ENCODE assay signal across 8 cellular contexts in the genomic region with DNA sequence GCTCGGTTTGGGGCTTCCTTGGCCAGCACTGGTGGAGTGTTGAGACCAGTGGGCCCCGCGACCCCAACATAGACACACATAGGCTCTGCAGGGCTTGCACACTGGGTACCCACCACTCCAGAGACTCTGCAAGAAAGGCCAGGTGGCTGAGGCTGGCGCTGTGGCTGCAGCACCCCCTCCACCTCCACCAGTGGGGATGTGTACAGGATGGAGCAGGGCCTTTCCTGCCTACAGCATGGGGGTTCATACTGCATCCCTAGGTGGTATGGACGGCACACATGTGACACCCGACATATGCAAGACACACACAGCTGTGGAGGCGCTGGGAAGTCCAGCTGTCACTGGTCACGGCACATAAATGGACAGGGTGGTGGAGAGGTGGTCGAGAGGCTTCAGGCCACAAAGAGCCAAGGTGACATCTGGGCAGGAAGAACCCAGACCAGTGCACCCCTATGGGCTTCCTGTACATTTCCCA. TPM values are rescaled to one million over a fixed set of nuclear protein-coding genes. Genes with fewer than 3 reads are reported as not detected.
DNase-seq lines count a peak whose midpoint lies in the region; ATAC-seq and TF ChIP-seq lines count a peak whose summit lies in the region.

No MANE protein-coding gene starts in this region.

- H3K36me3 Mint-ChIP-seq in CD4-positive, CD25-positive, alpha-beta regulatory T cell, result peaks cover 4% of the 10 kb centered on the region

- no peak overlapping the region for H3K27ac ChIP-seq in CD4-positive, CD25-positive, alpha-beta regulatory T cell (ENCODE audit: insufficient read depth, low read length, poor library complexity, severe bottlenecking)
- H3K27ac ChIP-seq in RWPE1 (peak overlapping the region; percentile 98), osteoblast (ENCODE audit: low read depth, low read length) (no peak overlapping the region)

- ATAC-seq in CD4-positive, CD25-positive, alpha-beta regulatory T cell (ENCODE audit: low read depth in 2 of 2), result no peak
- ATAC-seq in GM19467 (IDR thresholded peaks at IDR 0.05; ENCODE audit: unreplicated experiment) (no peak), GM18870 (IDR thresholded peaks at IDR 0.05; ENCODE audit: unreplicated experiment) (no peak)

- H3K9me3 Mint-ChIP-seq in CD4-positive, CD25-positive, alpha-beta regulatory T cell, result no peaks in the 10 kb centered on the region

- peaks cover 4% of the 10 kb centered on the region for H3K36me3 ChIP-seq in CD4-positive, CD25-positive, alpha-beta regulatory T cell (ENCODE audit: control insufficient read depth, insufficient read depth, low read length)
- H3K36me3 ChIP-seq in osteoblast (ENCODE audit: insufficient read depth, low read length), result no peaks in the 10 kb centered on the region

- no peaks in the 10 kb centered on the region for H3K27me3 ChIP-seq in CD4-positive, CD25-positive, alpha-beta regulatory T cell (ENCODE audit: control insufficient read depth, insufficient read depth, low read length)
- H3K27me3 ChIP-seq in osteoblast (ENCODE audit: insufficient read depth, low read length), result no peaks in the 10 kb centered on the region

- DNase-seq in CD4-positive, CD25-positive, alpha-beta regulatory T cell, result peak in 1 of 3 donors; percentile 29
- DNase-seq in RWPE1 (ENCODE audit: low spot score) (no peak), epithelial cell of proximal tubule (ENCODE audit: low read depth) (no peak), osteoblast (ENCODE audit: insufficient read length, low spot score, missing footprints) (peak; percentile 72), NCI-H2171 (lab: John Stamatoyannopoulos, UW) (no peak), KBM-7 (no peak)

- H3K4me1 Mint-ChIP-seq in CD4-positive, CD25-positive, alpha-beta regulatory T cell, result peaks cover 0 to 59% (median 29%) of the 10 kb centered on the region in 4 donors

- H3K4me2 ChIP-seq in osteoblast (ENCODE audit: insufficient read depth, low read length), result peak overlapping the region; percentile 81

- CTCF ChIA-PET in RWPE1 (lab: Yijun Ruan, JAX), result interaction anchor here (0.6 to 1.1 kb wide), 3 partner anchors 10 to 426 kb away, joined by 4 to 7 read pairs (median 5); a partner anchor contains a TSS

- peak overlapping the region; percentile 38 to 83 (median 79) for H3K27ac Mint-ChIP-seq in CD4-positive, CD25-positive, alpha-beta regulatory T cell

- H3K4me3 Mint-ChIP-seq in CD4-positive, CD25-positive, alpha-beta regulatory T cell, result peak overlapping the region; percentile 86 to 97 (median 89)

- no peaks in the 10 kb centered on the region for H3K9me3 ChIP-seq in CD4-positive, CD25-positive, alpha-beta regulatory T cell (ENCODE audit: control insufficient read depth in 2 of 2, low read length in 2 of 2)
- H3K9me3 ChIP-seq in osteoblast (ENCODE audit: low read depth, low read length), result no peaks in the 10 kb centered on the region

- H3K27me3 Mint-ChIP-seq in CD4-positive, CD25-positive, alpha-beta regulatory T cell, result peaks cover 9% of the 10 kb centered on the region

- H2AFZ ChIP-seq in osteoblast (ENCODE audit: low read length), result no peak overlapping the region

- H3K4me3 ChIP-seq in CD4-positive, CD25-positive, alpha-beta regulatory T cell (ENCODE audit: low read depth, low read length), result peak overlapping the region; percentile 77
- H3K4me3 ChIP-seq in epithelial cell of proximal tubule (ENCODE audit: low read depth, low read length) (peak overlapping the region; percentile 70), osteoblast (ENCODE audit: insufficient read depth, low read length) (peak overlapping the region; percentile 75)

- peaks cover 13% of the 10 kb centered on the region for H3K79me2 ChIP-seq in osteoblast (ENCODE audit: insufficient read depth, low read length)

- POLR2A ChIA-PET in RWPE1 (lab: Yijun Ruan, JAX; ENCODE audit: low non-redundant PET), result no interaction called here

- in situ Hi-C loops in KBM-7 (cut with MboI; ENCODE audit: low pct_unique_long_range_greater_than_20kb, low sequenced_read_pairs), result no loop called here

- TF ChIP-seq CTCF in RWPE1 (conservative IDR thresholded peaks at IDR 0.05; ENCODE audit: low read depth) (no peak), epithelial cell of proximal tubule (conservative IDR thresholded peaks at IDR 0.05; ENCODE audit: low read depth, low read length) (no peak), osteoblast (IDR thresholded peaks at IDR 0.05; ENCODE audit: extremely low read depth, low read depth, low read length) (no peak)

- H4K20me1 ChIP-seq in osteoblast (ENCODE audit: insufficient read depth, low read length), result no peaks in the 10 kb centered on the region

- peaks cover 70% of the 10 kb centered on the region for H3K4me1 ChIP-seq in CD4-positive, CD25-positive, alpha-beta regulatory T cell (ENCODE audit: control insufficient read depth, insufficient read depth, low read length, poor library complexity, severe bottlenecking)
- H3K4me1 ChIP-seq in osteoblast (ENCODE audit: insufficient read depth, low read length), result peaks cover 25% of the 10 kb centered on the region

RNA-seq across cellular contexts. Expression of a gene that starts 1.3 kb away (rescaled TPM):
- total RNA-seq in CD4-positive, CD25-positive, alpha-beta regulatory T cell, result 167 TPM
- 10 to 100 TPM; 28.5 to 83.7 (median 52.5) TPM for polyA plus RNA-seq in CD4-positive, CD25-positive, alpha-beta regulatory T cell
- total RNA-seq in epithelial cell of proximal tubule (31.2 and 53.4 TPM in 2 replicates), osteoblast (13.0 and 14.7 TPM in 2 replicates)

RNA-seq across cellular contexts. Expression of a gene that starts 9.4 kb away (rescaled TPM):
- 8.3 TPM for total RNA-seq in CD4-positive, CD25-positive, alpha-beta regulatory T cell
- polyA plus RNA-seq in CD4-positive, CD25-positive, alpha-beta regulatory T cell, result 10 to 100 TPM; 14.9 to 27.2 (median 18.1) TPM
- total RNA-seq in epithelial cell of proximal tubule, result 2.0 and 6.3 TPM in 2 replicates
- total RNA-seq in osteoblast, result 3.2 and 4.7 TPM in 2 replicates

RNA-seq across cellular contexts. Expression of a gene that starts 11.8 kb away (rescaled TPM):
- 37.2 TPM for total RNA-seq in CD4-positive, CD25-positive, alpha-beta regulatory T cell
- 10 to 100 TPM in 1 of 4 donors, 1 to 10 TPM in 3; 3.8 to 11.8 (median 7.6) TPM for polyA plus RNA-seq in CD4-positive, CD25-positive, alpha-beta regulatory T cell
- total RNA-seq in epithelial cell of proximal tubule, result 4.0 and 9.1 TPM in 2 replicates
- total RNA-seq in osteoblast, result 11.2 and 11.5 TPM in 2 replicates

RNA-seq across cellular contexts. Expression of a gene that starts 17.0 kb away (rescaled TPM):
- total RNA-seq in CD4-positive, CD25-positive, alpha-beta regulatory T cell, result 64.6 TPM
- 10 to 100 TPM in 1 of 4 donors, 1 to 10 TPM in 3; 6.8 to 12.2 (median 7.8) TPM for polyA plus RNA-seq in CD4-positive, CD25-positive, alpha-beta regulatory T cell
- total RNA-seq in epithelial cell of proximal tubule (25.2 and 31.9 TPM in 2 replicates), osteoblast (21.0 and 22.1 TPM in 2 replicates)

RNA-seq across cellular contexts. Expression of a gene that starts 55.7 kb away (rescaled TPM):
- total RNA-seq in CD4-positive, CD25-positive, alpha-beta regulatory T cell, result 11.0 TPM
- under 1 TPM; 0.24 to 0.60 (median 0.40) TPM for polyA plus RNA-seq in CD4-positive, CD25-positive, alpha-beta regulatory T cell
- total RNA-seq in epithelial cell of proximal tubule (not detected in 2 replicates), osteoblast (1.1 and 1.5 TPM in 2 replicates)
